1 cellular context compared by ENCODE assay signal in genomic region chrX:130212371-130212770, GRCh38.
TF ChIP-seq lines count a peak whose summit lies in the region.

No MANE protein-coding gene starts in this region.

TF ChIP-seq in GM12878, 131 proteins besides CTCF, POLR2A, EP300 and RAD21 (continued from another document):
- no peak for TF ChIP-seq ZBTB4 (CRISPR knock-in tag; IDR thresholded peaks at IDR 0.05)
TF ChIP-seq in GM12878: peak in this region for 4.
